ENCODE assay signal across 25 cellular contexts in the genomic region with DNA sequence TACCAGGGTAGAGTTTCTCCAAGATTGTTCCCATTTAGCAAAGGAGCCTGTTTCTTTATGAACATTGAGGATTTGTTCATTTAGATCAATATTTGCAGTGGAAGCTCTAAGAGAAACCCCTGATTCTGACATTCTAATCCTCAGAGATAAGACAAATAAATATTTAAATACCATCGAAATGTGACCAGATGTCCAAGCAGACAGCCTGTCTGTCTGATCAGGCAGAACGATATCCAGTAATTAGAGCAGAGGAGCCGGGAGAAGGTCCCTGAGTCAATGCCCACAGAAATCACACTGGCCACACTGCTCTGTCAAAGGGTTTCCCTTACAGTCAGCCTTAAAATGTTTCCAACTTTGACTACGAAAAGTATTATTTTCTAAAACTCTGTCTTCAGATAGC. TPM values are rescaled to one million over a fixed set of nuclear protein-coding genes. Genes with fewer than 3 reads are reported as not detected.
"Had no signal": no experiment of that assay in that cellular context is flagged by ENCODE, and none has a peak within 500 bp of the region (broad histone marks: within the 10 kb centered on the region; RNA-seq: fewer than 3 reads in every experiment).

No MANE protein-coding gene starts in this region.

- ATAC-seq: effector memory CD8-positive, alpha-beta T cell; gastroesophageal sphincter; left cardiac atrium; left ventricle myocardium superior; natural killer cell treated with Interleukin-12 subunit alpha and Interleukin-12 subunit beta and Interleukin-15 and Interleukin-18, amount 100 ng/mL, for 72 hours had no signal

- H3K27ac ChIP-seq: esophagus squamous epithelium, gastroesophageal sphincter, neural progenitor cell, ovary, right atrium auricular region, stomach, thoracic aorta, transverse colon had no signal

- H3K4me3 ChIP-seq: esophagus squamous epithelium, gastroesophageal sphincter, lung, neural progenitor cell, ovary, right atrium auricular region, stomach, thoracic aorta, transverse colon had no signal

- H3K36me3 Mint-ChIP-seq: immature natural killer cell; natural killer cell treated with Interleukin-12 subunit alpha and Interleukin-12 subunit beta and Interleukin-15 and Interleukin-18, amount 100 ng/mL, for 72 hours; neural progenitor cell had no signal

- H3K27ac Mint-ChIP-seq: dendritic cell treated with granulocyte-macrophage colony-stimulating factor and Interleukin-4, amounts not matched to agents 40 ng/mL and 50 ng/mL, for 4 days; effector memory CD8-positive, alpha-beta T cell; natural killer cell treated with Interleukin-12 subunit alpha and Interleukin-12 subunit beta and Interleukin-15 and Interleukin-18, amount 100 ng/mL, for 72 hours; neural progenitor cell had no signal

- H3K4me3 Mint-ChIP-seq: dendritic cell treated with granulocyte-macrophage colony-stimulating factor and Interleukin-4, amounts not matched to agents 40 ng/mL and 50 ng/mL, for 4 days; effector memory CD8-positive, alpha-beta T cell; immature natural killer cell; natural killer cell treated with Interleukin-12 subunit alpha and Interleukin-12 subunit beta and Interleukin-15 and Interleukin-18, amount 100 ng/mL, for 72 hours; neural progenitor cell had no signal

- DNase-seq: effector memory CD8-positive, alpha-beta T cell; esophagus squamous epithelium; foreskin fibroblast; glutamatergic neuron; immature natural killer cell; kidney; left cardiac atrium; left ventricle myocardium superior; mesenchymal stem cell; midbrain; nucleus accumbens; ovary; small intestine; stimulated activated CD4-positive, alpha-beta T cell treated with anti-CD3 and anti-CD28 coated beads, Interleukin-12 subunit alpha, Interleukin-12 subunit beta, amount 100 ng/mL, for 4 hours; stimulated activated naive CD4-positive, alpha-beta T cell; stomach; substantia nigra; transverse colon had no signal

- H3K27me3 Mint-ChIP-seq: effector memory CD8-positive, alpha-beta T cell had no signal

- H3K27me3 ChIP-seq: esophagus squamous epithelium, gastroesophageal sphincter, neural progenitor cell, ovary, right atrium auricular region, stomach, transverse colon had no signal

- H3K9me3 ChIP-seq: esophagus squamous epithelium, gastroesophageal sphincter, ovary, right atrium auricular region, stomach, thoracic aorta, transverse colon had no signal

- H3K4me1 ChIP-seq: esophagus squamous epithelium, gastroesophageal sphincter, right atrium auricular region, stomach, transverse colon had no signal

- H3K9me3 Mint-ChIP-seq: dendritic cell treated with granulocyte-macrophage colony-stimulating factor and Interleukin-4, amounts not matched to agents 40 ng/mL and 50 ng/mL, for 4 days; effector memory CD8-positive, alpha-beta T cell; immature natural killer cell; natural killer cell treated with Interleukin-12 subunit alpha and Interleukin-12 subunit beta and Interleukin-15 and Interleukin-18, amount 100 ng/mL, for 72 hours; neural progenitor cell had no signal

- H3K4me1 Mint-ChIP-seq: immature natural killer cell, neural progenitor cell had no signal

- H3K36me3 ChIP-seq: esophagus squamous epithelium, gastroesophageal sphincter, neural progenitor cell, ovary, right atrium auricular region, stomach, thoracic aorta, transverse colon had no signal

RNA-seq across cellular contexts. Expression of a gene that starts 15.7 kb away (rescaled TPM):
- total RNA-seq: natural killer cell treated with Interleukin-12 subunit alpha and Interleukin-12 subunit beta and Interleukin-15 and Interleukin-18, amount 100 ng/mL, for 72 hours had no signal
